17 cellular contexts compared by ENCODE assay signal in genomic region chr10:65496541-65496940, GRCh38.
"Had no signal": no experiment of that assay in that cellular context is flagged by ENCODE, and none has a peak within 500 bp of the region (broad histone marks: within the 10 kb centered on the region; RNA-seq: fewer than 3 reads in every experiment).

No MANE protein-coding gene starts in this region.

- DNase-seq: dermis blood vessel endothelial cell; erythroblast; foreskin keratinocyte; head of caudate nucleus; left colon; naive thymus-derived CD4-positive, alpha-beta T cell; nephron progenitor cell; psoas muscle; retina; right lobe of liver; stimulated activated CD4-positive, alpha-beta T cell treated with anti-CD3 and anti-CD28 coated beads, Interleukin-4, amount 100 ng/mL, for 1 hour; stimulated activated CD8-positive, alpha-beta memory T cell treated with anti-CD3 and anti-CD28 coated beads, Interleukin-4, amount 100 ng/mL, for 48 hours; upper lobe of right lung had no signal

- H2AFZ ChIP-seq: hepatocyte had no signal

- H3K9me3 ChIP-seq: psoas muscle, right lobe of liver, tibial nerve, upper lobe of right lung, vagina had no signal

- H3K4me3 ChIP-seq: hepatocyte, psoas muscle, right lobe of liver, tibial nerve, upper lobe of right lung, vagina had no signal

- H3K27ac ChIP-seq: foreskin keratinocyte, hepatocyte, psoas muscle, right lobe of liver, tibial nerve, upper lobe of right lung, vagina had no signal

- H3K4me2 ChIP-seq: hepatocyte had no signal

- H3K36me3 ChIP-seq: right lobe of liver, tibial nerve, upper lobe of right lung, vagina had no signal

- H3K4me1 ChIP-seq: foreskin keratinocyte, psoas muscle, right lobe of liver, tibial nerve, upper lobe of right lung, vagina had no signal

- H3K79me2 ChIP-seq: hepatocyte had no signal

- H3K27me3 ChIP-seq: foreskin keratinocyte, hepatocyte, right lobe of liver, tibial nerve, upper lobe of right lung, vagina had no signal

- ATAC-seq: foreskin keratinocyte; left colon; naive thymus-derived CD4-positive, alpha-beta T cell; psoas muscle; right lobe of liver; stimulated activated effector memory CD8-positive, alpha-beta T cell treated with anti-CD3 and anti-CD28 coated beads, Interleukin-12 subunit alpha, Interleukin-12 subunit beta, amount 100 ng/mL, for 72 hours; upper lobe of right lung had no signal
